In the genomic region with DNA sequence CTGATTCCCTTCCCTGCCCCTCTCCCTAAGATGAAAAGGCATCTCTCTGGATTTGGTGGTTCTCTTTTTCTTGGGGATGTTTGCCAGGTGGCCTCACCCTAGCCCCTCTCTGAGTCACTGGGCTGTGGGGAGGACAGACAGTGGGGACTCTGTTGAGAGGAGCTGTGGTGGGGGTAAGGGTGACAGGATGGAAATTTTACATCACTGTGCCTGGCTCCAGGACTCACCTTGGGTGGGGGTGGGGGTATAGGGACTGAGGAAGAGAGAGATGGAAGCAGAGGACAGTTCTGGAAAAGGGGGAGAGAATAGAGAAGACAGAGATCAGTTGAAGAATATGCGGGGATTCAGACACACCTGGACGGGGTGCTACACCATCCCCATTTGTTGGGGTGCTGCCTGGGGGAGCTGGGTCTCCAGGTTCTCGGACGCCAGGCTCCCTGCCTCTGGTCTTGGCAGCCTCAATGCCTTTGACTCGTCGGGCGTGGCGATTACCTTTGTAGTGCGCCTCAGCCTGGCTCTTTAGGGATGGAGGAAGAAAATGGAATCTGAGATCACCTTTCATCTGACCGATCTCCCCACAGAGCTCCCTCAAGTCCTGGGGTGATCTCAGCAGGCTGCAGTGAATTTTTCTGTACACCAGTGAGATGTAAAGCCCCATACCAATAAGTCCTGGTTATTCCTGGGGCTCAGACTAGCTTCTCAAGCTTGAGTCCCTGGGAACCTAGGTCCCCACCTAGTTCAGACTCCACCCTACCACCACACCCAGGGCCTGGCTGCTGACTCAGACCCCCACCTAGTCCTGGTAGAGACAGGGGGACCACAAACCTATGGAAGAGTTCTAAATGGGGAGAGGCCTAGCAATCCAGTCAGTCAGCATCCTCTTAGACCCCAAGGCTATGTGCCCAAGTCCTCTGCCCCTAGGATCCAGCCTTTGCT, we compare ENCODE assay signal across 18 cellular contexts. TPM values are rescaled to one million over a fixed set of nuclear protein-coding genes. Genes with fewer than 3 reads are reported as not detected.
DNase-seq lines count a peak whose midpoint lies in the region; ATAC-seq, FAIRE-seq and TF ChIP-seq lines count a peak whose summit lies in the region.
"Had no signal": no experiment of that assay in that cellular context is flagged by ENCODE, and none has a peak within 500 bp of the region (broad histone marks: within the 10 kb centered on the region; RNA-seq: fewer than 3 reads in every experiment).

No MANE protein-coding gene starts in this region.

- no TSS peak for BruUV-seq in HepG2 (replicated peaks; lab: Mats Ljungman, UMichigan)

- TF ChIP-seq CTCF in foreskin keratinocyte (conservative IDR thresholded peaks at IDR 0.05) (no peak), thyroid gland (IDR thresholded peaks at IDR 0.05) (no peak), HepG2 (CRISPR knock-in tag; IDR thresholded peaks at IDR 0.05) (no peak)

- H3K4me3 Mint-ChIP-seq in activated CD4-positive, alpha-beta memory T cell treated with anti-CD3 and anti-CD28 coated beads for 36 hours: no peak overlapping the region
- H3K4me3 Mint-ChIP-seq in activated CD4-positive, alpha-beta memory T cell treated with anti-CD3 and anti-CD28 coated beads, Interleukin-2, amount 10 ng/mL, durations not matched to agents 7 days and 5 days: no peak overlapping the region

- DNase-seq in activated CD4-positive, alpha-beta memory T cell treated with anti-CD3 and anti-CD28 coated beads for 36 hours: peak; percentile 35
- no peak for DNase-seq in activated CD4-positive, alpha-beta memory T cell treated with anti-CD3 and anti-CD28 coated beads, Interleukin-2, amount 10 ng/mL, durations not matched to agents 7 days and 5 days
- DNase-seq in T1000 (lab: John Stamatoyannopoulos, UW) (peak; percentile 93), foreskin keratinocyte (no peak), thyroid gland (no peak), HepG2 (ENCODE audit: low spot score) (no peak)
- DNase-seq: activated CD4-positive, CD25-positive, alpha-beta regulatory T cell; DMS79 treated with DMSO at 0.1 percent for 48 hours; mucosa of descending colon had no signal

- H3K27me3 Mint-ChIP-seq in activated CD4-positive, alpha-beta memory T cell treated with anti-CD3 and anti-CD28 coated beads for 36 hours: peaks cover 3% of the 10 kb centered on the region
- H3K27me3 Mint-ChIP-seq in activated CD4-positive, alpha-beta memory T cell treated with anti-CD3 and anti-CD28 coated beads, Interleukin-2, amount 10 ng/mL, durations not matched to agents 7 days and 5 days: no peaks in the 10 kb centered on the region

- H3K36me3 Mint-ChIP-seq in activated CD4-positive, alpha-beta memory T cell treated with anti-CD3 and anti-CD28 coated beads for 36 hours: no peaks in the 10 kb centered on the region
- no peaks in the 10 kb centered on the region for H3K36me3 Mint-ChIP-seq in activated CD4-positive, alpha-beta memory T cell treated with anti-CD3 and anti-CD28 coated beads, Interleukin-2, amount 10 ng/mL, durations not matched to agents 7 days and 5 days (ENCODE audit: low read depth)

- H3K4me2 ChIP-seq in HepG2 (ENCODE audit: low read depth, low read length): no peak overlapping the region

- POLR2A ChIA-PET in activated CD4-positive, alpha-beta memory T cell treated with anti-CD3 and anti-CD28 coated beads for 36 hours (lab: Charles Lee): no interaction called here
- POLR2A ChIA-PET in activated CD4-positive, alpha-beta memory T cell treated with anti-CD3 and anti-CD28 coated beads, Interleukin-2, amount 10 ng/mL, durations not matched to agents 7 days and 5 days (lab: Charles Lee): interaction anchor here (1.0 kb wide), 1 partner anchor 43 kb away, joined by 3 read pairs; no protein-coding TSS in a partner anchor
- POLR2A ChIA-PET in HepG2 (lab: Yijun Ruan, JAX): no interaction called here

- TF ChIP-seq EP300 in HepG2 (IDR thresholded peaks at IDR 0.05; ENCODE audit: low read depth in 2 of 2, low read length in 2 of 2): no peak
- no peak for TF ChIP-seq EP300 in HepG2 (CRISPR knock-in tag; IDR thresholded peaks at IDR 0.05; ENCODE audit: borderline replicate concordance)

- no peaks in the 10 kb centered on the region for H3K9me3 ChIP-seq in thyroid gland
- H3K9me3 ChIP-seq in HepG2 (ENCODE audit: low read length): no peaks in the 10 kb centered on the region
- H3K9me3 ChIP-seq: mucosa of descending colon, thoracic aorta had no signal

- no peaks in the 10 kb centered on the region for H3K9me3 Mint-ChIP-seq in activated CD4-positive, alpha-beta memory T cell treated with anti-CD3 and anti-CD28 coated beads for 36 hours
- no peaks in the 10 kb centered on the region for H3K9me3 Mint-ChIP-seq in activated CD4-positive, alpha-beta memory T cell treated with anti-CD3 and anti-CD28 coated beads, Interleukin-2, amount 10 ng/mL, durations not matched to agents 7 days and 5 days

- in situ Hi-C loops in HepG2 (cut with HindIII; ENCODE audit: extremely low pct_ligation_motif_present, low pct_unique_long_range_greater_than_20kb): loop anchor here (10.0 kb wide), 1 partner anchor 379 kb away; no protein-coding TSS in a partner anchor

- intact Hi-C loops in activated CD4-positive, alpha-beta memory T cell treated with anti-CD3 and anti-CD28 coated beads for 36 hours (cut with micrococcal nuclease): no loop called here
- intact Hi-C loops in thyroid gland (cut with DNase I): no loop called here
- intact Hi-C loops in HepG2 (cut with micrococcal nuclease; ENCODE audit: unreplicated experiment): no loop called here

- 89% methylated on average over 10 of the region's 10 CpGs for WGBS in thyroid gland, 2 donors
- WGBS in HepG2 (ENCODE audit: low lambda C conversion rate): 66% methylated on average over 8 of the region's 10 CpGs

- TF ChIP-seq RAD21 in HepG2 (CRISPR knock-in tag; IDR thresholded peaks at IDR 0.05): no peak

- H4K20me1 ChIP-seq in HepG2 (ENCODE audit: insufficient read depth, low read length): no peaks in the 10 kb centered on the region

- H2AFZ ChIP-seq in HepG2 (ENCODE audit: low read length): no peak overlapping the region

- no peak for FAIRE-seq in HepG2 (lab: Jason Lieb, UNC)
- FAIRE-seq: GM12878 had no signal

- peaks cover 19% of the 10 kb centered on the region for H3K4me1 Mint-ChIP-seq in activated CD4-positive, alpha-beta memory T cell treated with anti-CD3 and anti-CD28 coated beads for 36 hours (ENCODE audit: low read depth)
- peaks cover 48% of the 10 kb centered on the region for H3K4me1 Mint-ChIP-seq in activated CD4-positive, alpha-beta memory T cell treated with anti-CD3 and anti-CD28 coated beads, Interleukin-2, amount 10 ng/mL, durations not matched to agents 7 days and 5 days

- ATAC-seq in foreskin keratinocyte (no peak), HepG2 (no peak), GM21619 (IDR thresholded peaks at IDR 0.05; ENCODE audit: unreplicated experiment) (no peak), GM19324 (IDR thresholded peaks at IDR 0.05; ENCODE audit: low FRiP score, unreplicated experiment) (no peak)
- ATAC-seq: GM12878, mucosa of descending colon, SK-N-SH treated with all-trans-retinoic acid at 6 μM for 48 hours had no signal

- H3K36me3 ChIP-seq in thyroid gland: peaks cover 8 to 18% of the 10 kb centered on the region in 2 donors
- H3K36me3 ChIP-seq in HepG2 (replicated peaks in 1 of 2; ENCODE audit: control insufficient read depth in 1 of 2, insufficient read depth in 2 of 2, low read length in 2 of 2): no peaks in the 10 kb centered on the region

- H3K27ac ChIP-seq in foreskin keratinocyte (peak overlapping the region; percentile 39), thyroid gland (peak overlapping the region in 2 of 3 donors; percentile 20 to 80), HepG2 (ENCODE audit: extremely low read length, insufficient read depth, low read length) (no peak overlapping the region)
- H3K27ac ChIP-seq: thoracic aorta had no signal

- no peak overlapping the region for H3K9ac ChIP-seq in HepG2 (ENCODE audit: insufficient read depth, low read depth, low read length)

- H3K4me3 ChIP-seq in thyroid gland (replicated peaks in 1 of 3) (no peak overlapping the region), HepG2 (replicated peaks in 1 of 3; ENCODE audit: insufficient read depth in 1 of 3, low read depth in 2 of 3, low read length in 3 of 3) (no peak overlapping the region)
- H3K4me3 ChIP-seq: GM12878, mucosa of descending colon, thoracic aorta had no signal

- H3K27me3 ChIP-seq in foreskin keratinocyte: no peaks in the 10 kb centered on the region
- H3K27me3 ChIP-seq in thyroid gland: no peaks in the 10 kb centered on the region
- peaks cover 0 to 14% of the 10 kb centered on the region in 2 experiments; a peak in 1 of 5 replicates for H3K27me3 ChIP-seq in HepG2 (ENCODE audit: control insufficient read depth in 1 of 2, insufficient read depth in 2 of 2, low read length in 2 of 2)

- TF ChIP-seq POLR2A in thyroid gland (IDR thresholded peaks at IDR 0.05): no peak
- TF ChIP-seq POLR2A in HepG2 (IDR thresholded peaks at IDR 0.05; ENCODE audit: insufficient read depth in 1 of 2, low read depth in 2 of 2, low read length in 2 of 2): no peak

- H3K27ac Mint-ChIP-seq in activated CD4-positive, alpha-beta memory T cell treated with anti-CD3 and anti-CD28 coated beads for 36 hours: no peak overlapping the region
- H3K27ac Mint-ChIP-seq in activated CD4-positive, alpha-beta memory T cell treated with anti-CD3 and anti-CD28 coated beads, Interleukin-2, amount 10 ng/mL, durations not matched to agents 7 days and 5 days: no peak overlapping the region

- peaks cover 20% of the 10 kb centered on the region for H3K4me1 ChIP-seq in foreskin keratinocyte
- peaks cover 27 to 78% of the 10 kb centered on the region in 2 donors for H3K4me1 ChIP-seq in thyroid gland
- peaks cover 24% of the 10 kb centered on the region for H3K4me1 ChIP-seq in HepG2 (ENCODE audit: insufficient read depth, low read length)

- CTCF ChIA-PET in activated CD4-positive, alpha-beta memory T cell treated with anti-CD3 and anti-CD28 coated beads for 36 hours (lab: Charles Lee): interaction anchor here (1.0 to 1.4 kb wide), 6 partner anchors 36 to 166 kb away, joined by 3 to 4 read pairs (median 3); no protein-coding TSS in a partner anchor
- CTCF ChIA-PET in activated CD4-positive, alpha-beta memory T cell treated with anti-CD3 and anti-CD28 coated beads, Interleukin-2, amount 10 ng/mL, durations not matched to agents 7 days and 5 days (lab: Charles Lee): interaction anchor here (0.6 to 3.1 kb wide), 9 partner anchors 7 to 1093 kb away, joined by 3 to 14 read pairs (median 4); partner anchors contain the start of gene COPZ1
- CTCF ChIA-PET in HepG2 (lab: Yijun Ruan, JAX; ENCODE audit: low intra/inter-chr PET ratio, low total read pairs): no interaction called here

- H3K79me2 ChIP-seq in HepG2 (ENCODE audit: insufficient read depth, low read length): no peaks in the 10 kb centered on the region

RNA-seq across cellular contexts. Expression of gene GPR84, which starts 9.6 kb away (rescaled TPM):
- 1 to 10 TPM; 2.4 to 2.6 TPM for total RNA-seq in activated CD4-positive, alpha-beta memory T cell treated with anti-CD3 and anti-CD28 coated beads for 36 hours
- total RNA-seq in activated CD4-positive, alpha-beta memory T cell treated with anti-CD3 and anti-CD28 coated beads, Interleukin-2, amount 10 ng/mL, durations not matched to agents 7 days and 5 days: under 1 TPM; 0.18 to 0.25 TPM
- total RNA-seq in foreskin keratinocyte: 0.07 and 0.10 TPM in 2 replicates
- polyA plus RNA-seq in foreskin keratinocyte: 0.07 TPM in 2 replicates
- total RNA-seq in thyroid gland: under 1 TPM in 2 of 4 donors, not detected in 2; 0.39 to 0.40 TPM
- total RNA-seq in HepG2 (2016; rRNA removed; fragmentation: Illumina TruSeq; extraction: Trizol): not detected in 2 replicates
- not detected in 2 replicates for total RNA-seq in HepG2 (2016; cell fraction: cytosol; rRNA removed; fragmentation: Illumina TruSeq; extraction: Trizol; ENCODE audit: low read depth)
- total RNA-seq in HepG2 (2016; cell fraction: insoluble cytoplasmic fraction; rRNA removed; fragmentation: Illumina TruSeq; extraction: Trizol): not detected in 2 replicates
- not detected in 2 replicates for total RNA-seq in HepG2 (2016; cell fraction: membrane; rRNA removed; fragmentation: Illumina TruSeq; extraction: Trizol)
- not detected in 2 replicates for total RNA-seq in HepG2 (2016; cell fraction: nucleus; rRNA removed; fragmentation: Illumina TruSeq; extraction: Trizol)
- not detected in 2 replicates for polyA plus RNA-seq in HepG2 (2011; rRNA removed)
- not detected in 2 replicates for polyA plus RNA-seq in HepG2 (2011; cell fraction: cytosol; rRNA removed)
- polyA plus RNA-seq in HepG2 (2011; cell fraction: nucleus; rRNA removed): not detected in 2 replicates
- polyA plus RNA-seq in HepG2 (2012): not detected in 2 replicates
- not detected in 2 replicates for polyA plus RNA-seq in HepG2 (2016; cell fraction: cytosol; fragmentation: Illumina TruSeq; extraction: Trizol; ENCODE audit: low read depth)
- polyA plus RNA-seq in HepG2 (2016; cell fraction: insoluble cytoplasmic fraction; fragmentation: Illumina TruSeq; extraction: Trizol; ENCODE audit: low read depth): not detected in 2 replicates
- polyA plus RNA-seq in HepG2 (2016; cell fraction: membrane; fragmentation: Illumina TruSeq; extraction: Trizol; ENCODE audit: low read depth): not detected in 2 replicates
- polyA plus RNA-seq in HepG2 (2016; cell fraction: nucleus; fragmentation: Illumina TruSeq; extraction: Trizol; ENCODE audit: insufficient read depth, low read depth): not detected in 2 replicates
- not detected in 2 replicates for polyA minus RNA-seq in HepG2 (2011; rRNA and poly(A)+ RNA removed; ENCODE audit: low replicate concordance)
- polyA minus RNA-seq in HepG2 (2011; cell fraction: cytosol; rRNA and poly(A)+ RNA removed): not detected in 2 replicates
- not detected in 2 replicates for polyA minus RNA-seq in HepG2 (2011; cell fraction: nucleus; rRNA and poly(A)+ RNA removed)
- total RNA-seq: epithelial cell of proximal tubule, H4, HT-29 had no signal
- polyA plus RNA-seq: AG04450 had no signal

RNA-seq across cellular contexts. Expression of gene ZNF385A, which starts 10.6 kb away (rescaled TPM):
- 1 to 10 TPM; 1.3 TPM for total RNA-seq in activated CD4-positive, alpha-beta memory T cell treated with anti-CD3 and anti-CD28 coated beads for 36 hours
- total RNA-seq in activated CD4-positive, alpha-beta memory T cell treated with anti-CD3 and anti-CD28 coated beads, Interleukin-2, amount 10 ng/mL, durations not matched to agents 7 days and 5 days: 1 to 10 TPM in 1 of 2 experiments, under 1 TPM in 1; 0.38 to 1.2 TPM
- total RNA-seq in foreskin keratinocyte (29.8 and 31.9 TPM in 2 replicates), thyroid gland (10 to 100 TPM; 24.2 to 38.9 (median 29.3) TPM), HepG2 (2016; rRNA removed; fragmentation: Illumina TruSeq; extraction: Trizol) (0.44 and 0.49 TPM in 2 replicates)
- polyA plus RNA-seq in foreskin keratinocyte (77.1 and 81.3 TPM in 2 replicates), HepG2 (2011; rRNA removed) (0.31 and 0.67 TPM in 2 replicates)
- 0.30 and 0.53 TPM in 2 replicates for total RNA-seq in HepG2 (2016; cell fraction: cytosol; rRNA removed; fragmentation: Illumina TruSeq; extraction: Trizol; ENCODE audit: low read depth)
- 0.26 and 0.39 TPM in 2 replicates for total RNA-seq in HepG2 (2016; cell fraction: insoluble cytoplasmic fraction; rRNA removed; fragmentation: Illumina TruSeq; extraction: Trizol)
- total RNA-seq in HepG2 (2016; cell fraction: membrane; rRNA removed; fragmentation: Illumina TruSeq; extraction: Trizol): 1.4 and 1.8 TPM in 2 replicates
- 0.44 and 0.93 TPM in 2 replicates for total RNA-seq in HepG2 (2016; cell fraction: nucleus; rRNA removed; fragmentation: Illumina TruSeq; extraction: Trizol)
- polyA plus RNA-seq in HepG2 (2011; cell fraction: cytosol; rRNA removed): 0.23 and 0.43 TPM in 2 replicates
- 0.56 and 0.66 TPM in 2 replicates for polyA plus RNA-seq in HepG2 (2011; cell fraction: nucleus; rRNA removed)
- polyA plus RNA-seq in HepG2 (2012): 1.2 and 1.3 TPM in 2 replicates
- polyA plus RNA-seq in HepG2 (2016; cell fraction: cytosol; fragmentation: Illumina TruSeq; extraction: Trizol; ENCODE audit: low read depth): 3.9 and 4.1 TPM in 2 replicates
- polyA plus RNA-seq in HepG2 (2016; cell fraction: insoluble cytoplasmic fraction; fragmentation: Illumina TruSeq; extraction: Trizol; ENCODE audit: low read depth): 2.8 and 3.3 TPM in 2 replicates
- 8.1 and 9.0 TPM in 2 replicates for polyA plus RNA-seq in HepG2 (2016; cell fraction: membrane; fragmentation: Illumina TruSeq; extraction: Trizol; ENCODE audit: low read depth)
- 2.5 and 4.2 TPM in 2 replicates for polyA plus RNA-seq in HepG2 (2016; cell fraction: nucleus; fragmentation: Illumina TruSeq; extraction: Trizol; ENCODE audit: insufficient read depth, low read depth)
- 0.50 and 6.8 TPM in 2 replicates for polyA minus RNA-seq in HepG2 (2011; rRNA and poly(A)+ RNA removed; ENCODE audit: low replicate concordance)
- polyA minus RNA-seq in HepG2 (2011; cell fraction: cytosol; rRNA and poly(A)+ RNA removed): 0.70 and 1.5 TPM in 2 replicates
- polyA minus RNA-seq in HepG2 (2011; cell fraction: nucleus; rRNA and poly(A)+ RNA removed): not detected in 2 replicates

RNA-seq across cellular contexts. Expression of gene ITGA5, which starts 45.2 kb away (rescaled TPM):
- 10 to 100 TPM; 33.8 to 34.9 TPM for total RNA-seq in activated CD4-positive, alpha-beta memory T cell treated with anti-CD3 and anti-CD28 coated beads for 36 hours
- 100 to 1,000 TPM; 102 to 107 TPM for total RNA-seq in activated CD4-positive, alpha-beta memory T cell treated with anti-CD3 and anti-CD28 coated beads, Interleukin-2, amount 10 ng/mL, durations not matched to agents 7 days and 5 days
- total RNA-seq in foreskin keratinocyte (111 and 175 TPM in 2 replicates), thyroid gland (10 to 100 TPM; 40.3 to 64.5 (median 51.6) TPM), HepG2 (2016; rRNA removed; fragmentation: Illumina TruSeq; extraction: Trizol) (0.20 and 0.28 TPM in 2 replicates)
- polyA plus RNA-seq in foreskin keratinocyte (77.3 and 104 TPM in 2 replicates), HepG2 (2011; rRNA removed) (0.40 and 0.52 TPM in 2 replicates)
- not detected in 2 replicates for total RNA-seq in HepG2 (2016; cell fraction: cytosol; rRNA removed; fragmentation: Illumina TruSeq; extraction: Trizol; ENCODE audit: low read depth)
- 0.17 TPM in 1 of 2 replicates, not detected in the other for total RNA-seq in HepG2 (2016; cell fraction: insoluble cytoplasmic fraction; rRNA removed; fragmentation: Illumina TruSeq; extraction: Trizol)
- total RNA-seq in HepG2 (2016; cell fraction: membrane; rRNA removed; fragmentation: Illumina TruSeq; extraction: Trizol): 0.34 TPM in 1 of 2 replicates, not detected in the other
- 0.28 and 0.78 TPM in 2 replicates for total RNA-seq in HepG2 (2016; cell fraction: nucleus; rRNA removed; fragmentation: Illumina TruSeq; extraction: Trizol)
- polyA plus RNA-seq in HepG2 (2011; cell fraction: cytosol; rRNA removed): 0.18 and 0.23 TPM in 2 replicates
- polyA plus RNA-seq in HepG2 (2011; cell fraction: nucleus; rRNA removed): 0.45 and 0.80 TPM in 2 replicates
- polyA plus RNA-seq in HepG2 (2012): 0.12 TPM in 1 of 2 replicates, not detected in the other
- not detected in 2 replicates for polyA plus RNA-seq in HepG2 (2016; cell fraction: cytosol; fragmentation: Illumina TruSeq; extraction: Trizol; ENCODE audit: low read depth)
- polyA plus RNA-seq in HepG2 (2016; cell fraction: insoluble cytoplasmic fraction; fragmentation: Illumina TruSeq; extraction: Trizol; ENCODE audit: low read depth): 0.04 and 0.12 TPM in 2 replicates
- polyA plus RNA-seq in HepG2 (2016; cell fraction: membrane; fragmentation: Illumina TruSeq; extraction: Trizol; ENCODE audit: low read depth): not detected in 2 replicates
- polyA plus RNA-seq in HepG2 (2016; cell fraction: nucleus; fragmentation: Illumina TruSeq; extraction: Trizol; ENCODE audit: insufficient read depth, low read depth): 0.46 and 0.53 TPM in 2 replicates
- polyA minus RNA-seq in HepG2 (2011; rRNA and poly(A)+ RNA removed; ENCODE audit: low replicate concordance): 0.34 and 75.5 TPM in 2 replicates
- 0.53 and 0.99 TPM in 2 replicates for polyA minus RNA-seq in HepG2 (2011; cell fraction: cytosol; rRNA and poly(A)+ RNA removed)
- polyA minus RNA-seq in HepG2 (2011; cell fraction: nucleus; rRNA and poly(A)+ RNA removed): 0.52 and 1.2 TPM in 2 replicates
- total RNA-seq: HT-29 had no signal

RNA-seq across cellular contexts. Expression of gene COPZ1, which starts 49.0 kb away (rescaled TPM):
- total RNA-seq in activated CD4-positive, alpha-beta memory T cell treated with anti-CD3 and anti-CD28 coated beads for 36 hours: 100 to 1,000 TPM in 1 of 2 experiments, 10 to 100 TPM in 1; 99.0 to 110 TPM
- total RNA-seq in activated CD4-positive, alpha-beta memory T cell treated with anti-CD3 and anti-CD28 coated beads, Interleukin-2, amount 10 ng/mL, durations not matched to agents 7 days and 5 days: 100 to 1,000 TPM; 126 to 130 TPM
- total RNA-seq in foreskin keratinocyte: 116 and 134 TPM in 2 replicates
- polyA plus RNA-seq in foreskin keratinocyte: 140 and 149 TPM in 2 replicates
- 100 to 1,000 TPM; 181 to 284 (median 236) TPM for total RNA-seq in thyroid gland
- 125 and 201 TPM in 2 replicates for total RNA-seq in HepG2 (2016; rRNA removed; fragmentation: Illumina TruSeq; extraction: Trizol)
- total RNA-seq in HepG2 (2016; cell fraction: cytosol; rRNA removed; fragmentation: Illumina TruSeq; extraction: Trizol; ENCODE audit: low read depth): 20.4 and 22.6 TPM in 2 replicates
- total RNA-seq in HepG2 (2016; cell fraction: insoluble cytoplasmic fraction; rRNA removed; fragmentation: Illumina TruSeq; extraction: Trizol): 123 and 217 TPM in 2 replicates
- total RNA-seq in HepG2 (2016; cell fraction: membrane; rRNA removed; fragmentation: Illumina TruSeq; extraction: Trizol): 45.5 and 48.0 TPM in 2 replicates
- total RNA-seq in HepG2 (2016; cell fraction: nucleus; rRNA removed; fragmentation: Illumina TruSeq; extraction: Trizol): 42.3 and 53.2 TPM in 2 replicates
- polyA plus RNA-seq in HepG2 (2011; rRNA removed): 134 and 184 TPM in 2 replicates
- polyA plus RNA-seq in HepG2 (2011; cell fraction: cytosol; rRNA removed): 121 and 141 TPM in 2 replicates
- 41.8 and 48.0 TPM in 2 replicates for polyA plus RNA-seq in HepG2 (2011; cell fraction: nucleus; rRNA removed)
- polyA plus RNA-seq in HepG2 (2012): 118 and 217 TPM in 2 replicates
- 37.1 and 37.6 TPM in 2 replicates for polyA plus RNA-seq in HepG2 (2016; cell fraction: cytosol; fragmentation: Illumina TruSeq; extraction: Trizol; ENCODE audit: low read depth)
- 312 and 355 TPM in 2 replicates for polyA plus RNA-seq in HepG2 (2016; cell fraction: insoluble cytoplasmic fraction; fragmentation: Illumina TruSeq; extraction: Trizol; ENCODE audit: low read depth)
- 61.8 and 63.8 TPM in 2 replicates for polyA plus RNA-seq in HepG2 (2016; cell fraction: membrane; fragmentation: Illumina TruSeq; extraction: Trizol; ENCODE audit: low read depth)
- 112 and 113 TPM in 2 replicates for polyA plus RNA-seq in HepG2 (2016; cell fraction: nucleus; fragmentation: Illumina TruSeq; extraction: Trizol; ENCODE audit: insufficient read depth, low read depth)
- 102 and 206 TPM in 2 replicates for polyA minus RNA-seq in HepG2 (2011; rRNA and poly(A)+ RNA removed; ENCODE audit: low replicate concordance)
- 105 and 134 TPM in 2 replicates for polyA minus RNA-seq in HepG2 (2011; cell fraction: cytosol; rRNA and poly(A)+ RNA removed)
- 37.2 and 53.7 TPM in 2 replicates for polyA minus RNA-seq in HepG2 (2011; cell fraction: nucleus; rRNA and poly(A)+ RNA removed)

Comparison
In these comparisons a context has a peak if more than half of its experiments do, and no peak if none do; other contexts are left out.
1. DNase-seq: peak in activated CD4-positive, alpha-beta memory T cell treated with anti-CD3 and anti-CD28 coated beads for 36 hours (single experiment) and T1000 (single experiment); none in activated CD4-positive, alpha-beta memory T cell treated with anti-CD3 and anti-CD28 coated beads, Interleukin-2, amount 10 ng/mL, durations not matched to agents 7 days and 5 days (single experiment), foreskin keratinocyte (0 of 2), thyroid gland (0 of 2) and HepG2 (single experiment).
2. RNA of gene ZNF385A, which starts 10.6 kb away (total RNA-seq): 29.8 to 31.9 TPM in foreskin keratinocyte and 24.2 to 38.9 TPM in thyroid gland; 1.3 TPM in activated CD4-positive, alpha-beta memory T cell treated with anti-CD3 and anti-CD28 coated beads for 36 hours, 0.38 to 1.2 TPM in activated CD4-positive, alpha-beta memory T cell treated with anti-CD3 and anti-CD28 coated beads, Interleukin-2, amount 10 ng/mL, durations not matched to agents 7 days and 5 days and 0.26 to 1.8 TPM in HepG2; every median in the first group is over 4 times any median in the second.
3. RNA of gene ITGA5, which starts 45.2 kb away (total RNA-seq): 111 to 175 TPM in foreskin keratinocyte, 102 to 107 TPM in activated CD4-positive, alpha-beta memory T cell treated with anti-CD3 and anti-CD28 coated beads, Interleukin-2, amount 10 ng/mL, durations not matched to agents 7 days and 5 days, 40.3 to 64.5 TPM in thyroid gland and 33.8 to 34.9 TPM in activated CD4-positive, alpha-beta memory T cell treated with anti-CD3 and anti-CD28 coated beads for 36 hours; 0.17 to 0.78 TPM in HepG2; every median in the first group is over 10 times any median in the second.